Comparison of ENCODE assay signal across 26 cellular contexts in genomic region chr10:92813979-92814378, GRCh38.
"Had no signal": no experiment of that assay in that cellular context is flagged by ENCODE, and none has a peak within 500 bp of the region (broad histone marks: within the 10 kb centered on the region; RNA-seq: fewer than 3 reads in every experiment).

No MANE protein-coding gene starts in this region.

- H3K4me1 ChIP-seq: foreskin keratinocyte, parathyroid adenoma, right lobe of liver, vagina had no signal

- H3K9ac ChIP-seq: parathyroid adenoma had no signal

- ATAC-seq: effector memory CD8-positive, alpha-beta T cell; esophagus mucosa; foreskin keratinocyte; heart right ventricle; left lobe of liver; mucosa of descending colon; natural killer cell treated with Interleukin-12 subunit alpha and Interleukin-12 subunit beta and Interleukin-15 and Interleukin-18, amount 100 ng/mL, for 72 hours; right lobe of liver had no signal

- H3K27ac ChIP-seq: coronary artery, epithelial cell of prostate, foreskin keratinocyte, heart right ventricle, parathyroid adenoma, right lobe of liver, stomach, thyroid gland, vagina had no signal

- H3K4me3 ChIP-seq: coronary artery, heart right ventricle, lung, mucosa of descending colon, right lobe of liver, stomach, thyroid gland, vagina had no signal

- H3K27me3 ChIP-seq: right lobe of liver, thyroid gland, vagina had no signal

- H3K36me3 ChIP-seq: heart right ventricle, right lobe of liver, stomach, thyroid gland, vagina had no signal

- H3K9me3 ChIP-seq: heart right ventricle, mucosa of descending colon, right lobe of liver, stomach, thyroid gland, vagina had no signal

- DNase-seq: effector memory CD8-positive, alpha-beta T cell; glutamatergic neuron; heart right ventricle; hippocampal formation; mesenchymal stem cell; mucosa of descending colon; naive B cell; right lobe of liver; small intestine; stimulated activated CD4-positive, alpha-beta T cell treated with anti-CD3 and anti-CD28 coated beads, Interleukin-1b, Interleukin-23, amount 100 ng/mL, for 48 hours; stimulated activated CD4-positive, alpha-beta T cell treated with anti-CD3 and anti-CD28 coated beads, Interleukin-4, amount 100 ng/mL, for 1 hour; stimulated activated CD8-positive, alpha-beta memory T cell treated with anti-CD3 and anti-CD28 coated beads, Interleukin-4, amount 100 ng/mL, for 48 hours; stimulated activated naive CD4-positive, alpha-beta T cell treated with Interleukin-2 at 50 U/mL for 16 hours; stomach; thyroid gland; trophoblast cell had no signal

- FAIRE-seq: islet of Langerhans, small intestine had no signal
